Comparison of ENCODE assay signal across 8 cellular contexts in genomic region chr3:179071161-179071568, GRCh38. TPM values are rescaled to one million over a fixed set of nuclear protein-coding genes. Genes with fewer than 3 reads are reported as not detected.
DNase-seq lines count a peak whose midpoint lies in the region; ATAC-seq lines count a peak whose summit lies in the region.

No MANE protein-coding gene starts in this region.

- peaks cover 12% of the 10 kb centered on the region for H3K36me3 Mint-ChIP-seq in activated naive CD8-positive, alpha-beta T cell treated with anti-CD3 and anti-CD28 coated beads, Interleukin-2, amount 50 U/mL, for 24 hours (ENCODE audit: low read depth)

- H3K27ac ChIP-seq in SJSA1, result peak overlapping the region; percentile 63

- peak overlapping the region; percentile 97 for H3K4me3 Mint-ChIP-seq in activated naive CD8-positive, alpha-beta T cell treated with anti-CD3 and anti-CD28 coated beads, Interleukin-2, amount 50 U/mL, for 24 hours

- no peaks in the 10 kb centered on the region for H3K27me3 ChIP-seq in SJSA1 (replicated peaks)

- H3K36me3 ChIP-seq in SJSA1, result peaks cover 21% of the 10 kb centered on the region

- no peaks in the 10 kb centered on the region for H3K9me3 Mint-ChIP-seq in activated naive CD8-positive, alpha-beta T cell treated with anti-CD3 and anti-CD28 coated beads, Interleukin-2, amount 50 U/mL, for 24 hours

- DNase-seq in AG08396 (ENCODE audit: low spot score), result peak; percentile 62
- peak; percentile 44 to 67 for DNase-seq in SJSA1 (ENCODE audit: low read depth in 1 of 2, low spot score in 2 of 2)
- DNase-seq in activated naive CD8-positive, alpha-beta T cell treated with anti-CD3 and anti-CD28 coated beads, Interleukin-2, amount 50 U/mL, for 24 hours, result peak; percentile 56
- peak; percentile 35 to 45 for DNase-seq in stimulated activated CD4-positive, alpha-beta T cell treated with anti-CD3 and anti-CD28 coated beads, Interleukin-12 subunit alpha, Interleukin-12 subunit beta, amount 100 ng/mL, for 24 hours (ENCODE audit: low read depth in 2 of 2)
- DNase-seq in GF-D8 (lab: John Stamatoyannopoulos, UW), result no peak

- H3K4me3 ChIP-seq in SJSA1, result peak overlapping the region; percentile 85
- peak overlapping the region; percentile 77 for H3K4me3 ChIP-seq in iPS-11a (ENCODE audit: low read depth, low read length)

- no peaks in the 10 kb centered on the region for H3K27me3 Mint-ChIP-seq in activated naive CD8-positive, alpha-beta T cell treated with anti-CD3 and anti-CD28 coated beads, Interleukin-2, amount 50 U/mL, for 24 hours

- ATAC-seq in GM19043 (IDR thresholded peaks at IDR 0.05; ENCODE audit: low read depth, unreplicated experiment), result peak; percentile 33
- ATAC-seq in HG03280 (IDR thresholded peaks at IDR 0.05; ENCODE audit: unreplicated experiment), result peak; percentile 53
- ATAC-seq in activated naive CD8-positive, alpha-beta T cell treated with anti-CD3 and anti-CD28 coated beads, Interleukin-2, amount 50 U/mL, for 24 hours, result peak; percentile 45

- H3K27ac Mint-ChIP-seq in activated naive CD8-positive, alpha-beta T cell treated with anti-CD3 and anti-CD28 coated beads, Interleukin-2, amount 50 U/mL, for 24 hours, result peak overlapping the region; percentile 91

- no peaks in the 10 kb centered on the region for H3K9me3 ChIP-seq in SJSA1 (replicated peaks)

- H3K4me1 ChIP-seq in SJSA1 (replicated peaks), result peaks cover 11% of the 10 kb centered on the region

- H3K4me1 Mint-ChIP-seq in activated naive CD8-positive, alpha-beta T cell treated with anti-CD3 and anti-CD28 coated beads, Interleukin-2, amount 50 U/mL, for 24 hours, result peaks cover 31% of the 10 kb centered on the region

RNA-seq across cellular contexts. Expression of gene ZMAT3, which starts 0.4 kb away (rescaled TPM):
- 8.4 and 13.1 TPM in 2 replicates for total RNA-seq in SJSA1 (2014; rRNA removed; shearing (Covaris generic))
